In genomic region chr6:41787219-41787917, GRCh38 we compare ENCODE assay signal across 8 cellular contexts. TPM values are rescaled to one million over a fixed set of nuclear protein-coding genes. Genes with fewer than 3 reads are reported as not detected.
DNase-seq lines count a peak whose midpoint lies in the region; ATAC-seq and TF ChIP-seq lines count a peak whose summit lies in the region.

TSS of gene TOMM6 (plus strand) at chr6:41787694. CDS start at chr6:41787698, 4 bp downstream.

- H3K4me3 ChIP-seq in GM12875 (ENCODE audit: low read depth, low read length) (peak within 1 kb of the TSS; percentile 66), adipocyte (ENCODE audit: low read length) (peak within 1 kb of the TSS; percentile 99), upper lobe of right lung (peak within 1 kb of the TSS; percentile 98)

- ATAC-seq in HG02798 (IDR thresholded peaks at IDR 0.05; ENCODE audit: poor library complexity, unreplicated experiment) (peak; percentile 86), upper lobe of right lung (peak; percentile 93)

- H3K27ac ChIP-seq in upper lobe of right lung, result peak within 1 kb of the TSS; percentile 98

- intact Hi-C loops in cardiac septum (cut with DNase I) (loop anchor here (1.0 to 5.0 kb wide), 5 partner anchors 110 to 430 kb away; partner anchors contain the start of genes BYSL, MED20, MRPS10 and TAF8), posterior vena cava (cut with DNase I) (loop anchor here in 1 of 2 donors (10.0 kb wide), 1 partner anchor 147 kb away; no protein-coding TSS in a partner anchor), upper lobe of right lung (cut with DNase I) (loop anchor here (5.0 to 10.0 kb wide), 2 partner anchors 147 to 255 kb away; no protein-coding TSS in a partner anchor)

- H3K9ac ChIP-seq in adipocyte (ENCODE audit: low read length), result peak within 1 kb of the TSS; percentile 100

- no peaks in the 10 kb centered on the region for H3K27me3 ChIP-seq in adipocyte (replicated peaks; ENCODE audit: control insufficient read depth, insufficient read depth, low read length)
- no peaks in the 10 kb centered on the region for H3K27me3 ChIP-seq in upper lobe of right lung

- TF ChIP-seq CTCF in GM12875 (IDR thresholded peaks at IDR 0.05; ENCODE audit: borderline replicate concordance, insufficient read depth, low read depth, low read length) (peak; percentile 91), upper lobe of right lung (IDR thresholded peaks at IDR 0.05) (peak; percentile 89)

- H3K9me3 ChIP-seq in adipocyte (ENCODE audit: control insufficient read depth, low read length) (no peaks in the 10 kb centered on the region), upper lobe of right lung (no peaks in the 10 kb centered on the region)

- peak; percentile 24 for DNase-seq in NCI-H1417 treated with DMSO at 0.1 percent for 48 hours (lab: John Stamatoyannopoulos, UW)
- DNase-seq in SW480 (ENCODE audit: low spot score), result peak; percentile 89
- DNase-seq in adipocyte (ENCODE audit: low read depth), result peak; percentile 98
- peak; percentile 98 for DNase-seq in cardiac septum (ENCODE audit: low spot score)
- peak; percentile 99 for DNase-seq in posterior vena cava (ENCODE audit: low spot score)
- peak; percentile 98 for DNase-seq in upper lobe of right lung

- H3K36me3 ChIP-seq in adipocyte (ENCODE audit: control insufficient read depth, insufficient read depth, low read length, severe bottlenecking) (peaks cover 35% of the 10 kb centered on the region), upper lobe of right lung (peaks cover 34% of the 10 kb centered on the region)

- H3K4me1 ChIP-seq in adipocyte (ENCODE audit: control insufficient read depth, insufficient read depth, low read length) (peaks cover 19% of the 10 kb centered on the region), upper lobe of right lung (peaks cover 48% of the 10 kb centered on the region)

RNA-seq across cellular contexts. Expression of gene TOMM6, which starts in this region (rescaled TPM):
- total RNA-seq in cardiac septum, result 127 TPM
- 100 to 1,000 TPM in 1 of 2 donors, 10 to 100 TPM in 1; 84.2 to 101 TPM for total RNA-seq in posterior vena cava
- 138 TPM for total RNA-seq in upper lobe of right lung

Comparison
In these comparisons a context has a peak if more than half of its experiments do, and no peak if none do; other contexts are left out.
1. Peak in every context shown above with its lines: DNase-seq, ATAC-seq, H3K4me3 ChIP-seq and H3K27ac ChIP-seq.
2. DNase-seq: peak in every context shown above with its lines; median percentile 99 in posterior vena cava; 98 in adipocyte; 98 in cardiac septum; 98 in upper lobe of right lung; 89 in SW480; 24 in NCI-H1417 treated with DMSO at 0.1 percent for 48 hours.